ENCODE assay signal across 11 cellular contexts in the genomic region with DNA sequence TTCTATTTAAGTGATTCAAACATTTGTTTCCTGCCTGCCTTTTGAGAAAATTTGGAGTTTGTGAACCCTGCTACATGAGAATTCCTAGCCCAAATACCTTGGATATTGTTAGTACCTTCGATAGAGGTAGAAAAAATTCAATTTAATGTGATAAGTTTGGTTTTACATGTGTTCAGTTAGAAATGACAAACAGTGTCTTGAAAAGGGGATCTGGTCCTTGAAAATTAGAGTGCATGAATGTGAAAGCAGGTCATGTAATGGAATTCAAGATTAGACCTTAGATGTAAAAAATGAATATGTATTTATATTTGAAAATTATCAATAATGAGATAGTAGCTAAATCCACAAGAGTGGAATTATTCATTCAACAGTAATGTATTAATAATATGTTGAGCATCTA.
DNase-seq lines count a peak whose midpoint lies in the region; ATAC-seq and TF ChIP-seq lines count a peak whose summit lies in the region.
"Had no signal": no experiment of that assay in that cellular context is flagged by ENCODE, and none has a peak within 500 bp of the region (broad histone marks: within the 10 kb centered on the region; RNA-seq: fewer than 3 reads in every experiment).

No MANE protein-coding gene starts in this region.

- H3K36me3 ChIP-seq in MM.1S (replicated peaks; ENCODE audit: insufficient read depth, low read length) (no peaks in the 10 kb centered on the region), WERI-Rb-1 (peaks cover 15% of the 10 kb centered on the region), body of pancreas (replicated peaks in 1 of 2; ENCODE audit: insufficient read depth in 1 of 2, low read depth in 2 of 2) (peaks cover 0 to 2% of the 10 kb centered on the region in 2 donors)

- H3K9me3 ChIP-seq in MM.1S (replicated peaks; ENCODE audit: insufficient read depth, low read length) = no peaks in the 10 kb centered on the region
- no peaks in the 10 kb centered on the region for H3K9me3 ChIP-seq in WERI-Rb-1 (ENCODE audit: severe bottlenecking)
- no peaks in the 10 kb centered on the region for H3K9me3 ChIP-seq in body of pancreas
- H3K9me3 ChIP-seq: vagina had no signal

- DNase-seq in GM12865 (ENCODE audit: low read depth) (peak; percentile 19), MM.1S (no peak), WERI-Rb-1 (no peak), body of pancreas (no peak), LoVo (ENCODE audit: low spot score) (no peak), retina (no peak)
- DNase-seq: activated CD4-positive, alpha-beta T cell treated with anti-CD3 and anti-CD28 coated beads for 4 hours; NCI-H446 treated with DMSO at 0.1 percent for 48 hours had no signal

- TF ChIP-seq CTCF in GM12865 (IDR thresholded peaks at IDR 0.05; ENCODE audit: insufficient read depth, low read depth, low read length, missing control alignments) (no peak), MM.1S (IDR thresholded peaks at IDR 0.05; ENCODE audit: low read length) (no peak), WERI-Rb-1 (IDR thresholded peaks at IDR 0.05; ENCODE audit: low read depth, low read length) (no peak), body of pancreas (IDR thresholded peaks at IDR 0.05) (no peak)

- H3K27ac ChIP-seq in MM.1S (ENCODE audit: low read length) = peak overlapping the region; percentile 16; the same call in 1 of the 2 replicates
- H3K27ac ChIP-seq in WERI-Rb-1 = no peak overlapping the region
- no peak overlapping the region for H3K27ac ChIP-seq in body of pancreas
- H3K27ac ChIP-seq: vagina had no signal

- H3F3A ChIP-seq in MM.1S (ENCODE audit: insufficient read depth, low read length) = 0 out of 2 replicates have a peak, but pooled peaks cover 4% of the 10 kb centered on the region

- no peak overlapping the region for H3K4me2 ChIP-seq in MM.1S (ENCODE audit: low read depth, low read length)

- H4K20me1 ChIP-seq in MM.1S (ENCODE audit: insufficient read depth, low read length) = no peaks in the 10 kb centered on the region

- no peaks in the 10 kb centered on the region for H3K9me2 ChIP-seq in MM.1S (replicated peaks; ENCODE audit: insufficient read depth, low read length)

- no peak for TF ChIP-seq POLR2A in body of pancreas (IDR thresholded peaks at IDR 0.05)

- ATAC-seq in GM19395 (IDR thresholded peaks at IDR 0.05; ENCODE audit: unreplicated experiment) (peak; percentile 34), HG02938 (IDR thresholded peaks at IDR 0.05; ENCODE audit: unreplicated experiment) (peak; percentile 22), body of pancreas (no peak)

- intact Hi-C loops in body of pancreas (cut with DNase I) = no loop called here

- H3K9ac ChIP-seq in MM.1S (ENCODE audit: low read length) = no peak overlapping the region

- H3K79me2 ChIP-seq in MM.1S (ENCODE audit: low read length) = no peaks in the 10 kb centered on the region

- no peaks in the 10 kb centered on the region for H3K27me3 ChIP-seq in MM.1S (replicated peaks; ENCODE audit: insufficient read depth, low read length)
- no peaks in the 10 kb centered on the region for H3K27me3 ChIP-seq in WERI-Rb-1 (ENCODE audit: insufficient read depth, low read depth, severe bottlenecking)
- no peaks in the 10 kb centered on the region for H3K27me3 ChIP-seq in body of pancreas
- H3K27me3 ChIP-seq: vagina had no signal

- WGBS in body of pancreas, 2 donors = 93 to 94% methylated on average over 1 of the region's 1 CpG

- H3K4me3 ChIP-seq in GM12865 (ENCODE audit: low read depth, low read length) (no peak overlapping the region), MM.1S (ENCODE audit: low read length) (no peak overlapping the region), WERI-Rb-1 (ENCODE audit: low read depth, low read length) (no peak overlapping the region), body of pancreas (no peak overlapping the region)
- H3K4me3 ChIP-seq: vagina had no signal

- no peaks in the 10 kb centered on the region for H3K4me1 ChIP-seq in MM.1S (ENCODE audit: low read length)
- no peaks in the 10 kb centered on the region for H3K4me1 ChIP-seq in body of pancreas
- H3K4me1 ChIP-seq: vagina had no signal

- no peak overlapping the region for H2AFZ ChIP-seq in MM.1S (ENCODE audit: low read length)
